Comparison of ENCODE assay signal across 1 cellular context in genomic region chr9:13278368-13279246, GRCh38.
TF ChIP-seq lines count a peak whose summit lies in the region.

No MANE protein-coding gene starts in this region.

TF ChIP-seq in WTC11, 78 proteins besides CTCF, POLR2A, EP300 and RAD21 (continued from another document):
- TF ChIP-seq NFATC4 (CRISPR knock-in tag; IDR thresholded peaks at IDR 0.05) (no peak), ZNF425 (CRISPR knock-in tag; conservative IDR thresholded peaks at IDR 0.05) (no peak), FOXP1 (CRISPR knock-in tag; IDR thresholded peaks at IDR 0.05; ENCODE audit: borderline replicate concordance) (peak; percentile 37; the same call in 1 of the 2 replicates), CREB1 (CRISPR knock-in tag; IDR thresholded peaks at IDR 0.05) (no peak), ZNF281 (CRISPR knock-in tag; IDR thresholded peaks at IDR 0.05) (no peak), E2F4 (CRISPR knock-in tag; IDR thresholded peaks at IDR 0.05; ENCODE audit: borderline replicate concordance, low read depth) (no peak), TEAD1 (CRISPR knock-in tag; IDR thresholded peaks at IDR 0.05) (no peak), ZNF416 (CRISPR knock-in tag; IDR thresholded peaks at IDR 0.05) (no peak), ATF6 (CRISPR knock-in tag; IDR thresholded peaks at IDR 0.05) (no peak), ELF4 (CRISPR knock-in tag; IDR thresholded peaks at IDR 0.05; ENCODE audit: low read depth) (no peak), CBFB (CRISPR knock-in tag; IDR thresholded peaks at IDR 0.05; ENCODE audit: low read depth) (no peak), NR2C2 (CRISPR knock-in tag; IDR thresholded peaks at IDR 0.05) (no peak), PRDM15 (CRISPR knock-in tag; IDR thresholded peaks at IDR 0.05) (no peak), SMAD4 (CRISPR knock-in tag; IDR thresholded peaks at IDR 0.05) (no peak), GTF2I (CRISPR knock-in tag; conservative IDR thresholded peaks at IDR 0.05) (no peak)
